ENCODE assay signal across 9 cellular contexts in the genomic region with DNA sequence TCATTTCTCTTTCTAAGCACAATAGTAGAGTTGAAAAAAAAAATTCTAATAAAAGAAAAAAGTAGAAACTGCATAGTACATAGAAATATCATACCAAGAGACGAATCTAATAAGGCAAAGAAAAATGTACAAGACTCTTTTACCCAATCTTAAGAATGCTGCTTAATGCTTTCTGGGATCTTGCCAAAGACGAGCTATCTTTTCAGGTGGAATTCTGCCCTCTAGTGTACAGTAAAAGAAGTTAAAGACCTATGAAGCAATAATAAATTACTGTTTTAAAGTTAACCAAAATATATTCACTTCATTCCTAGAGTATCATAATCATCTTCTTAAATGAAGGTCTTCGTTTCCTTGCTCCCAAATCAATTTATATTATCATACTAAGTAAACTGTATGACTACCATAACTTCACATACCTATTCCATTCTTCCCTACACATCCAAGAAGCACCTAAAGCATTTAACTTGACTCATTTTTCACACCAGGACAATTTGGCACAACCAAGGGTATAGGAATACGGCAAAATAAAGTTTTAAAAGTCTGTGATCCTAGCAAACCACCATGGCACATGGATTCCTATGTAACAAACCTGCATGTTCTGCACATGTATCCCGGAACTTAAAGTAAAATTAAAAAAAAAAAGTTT. TPM values are rescaled to one million over a fixed set of nuclear protein-coding genes. Genes with fewer than 3 reads are reported as not detected.
DNase-seq lines count a peak whose midpoint lies in the region; ATAC-seq and TF ChIP-seq lines count a peak whose summit lies in the region.
"Had no signal": no experiment of that assay in that cellular context is flagged by ENCODE, and none has a peak within 500 bp of the region (broad histone marks: within the 10 kb centered on the region; RNA-seq: fewer than 3 reads in every experiment).

No MANE protein-coding gene starts in this region.

- H3K4me3 Mint-ChIP-seq in naive thymus-derived CD4-positive, alpha-beta T cell, result no peak overlapping the region
- no peak overlapping the region for H3K4me3 Mint-ChIP-seq in stimulated activated effector memory CD8-positive, alpha-beta T cell treated with anti-CD3 and anti-CD28 coated beads, Interleukin-12 subunit alpha, Interleukin-12 subunit beta, amount 100 ng/mL, for 72 hours

- H3F3A ChIP-seq in MM.1S (ENCODE audit: insufficient read depth, low read length), result no peaks in the 10 kb centered on the region

- H3K27me3 Mint-ChIP-seq in naive thymus-derived CD4-positive, alpha-beta T cell, result peaks cover 0 to 17% (median 0%) of the 10 kb centered on the region in 5 donors

- peak; percentile 67 for ATAC-seq in naive thymus-derived CD4-positive, alpha-beta T cell
- no peak for ATAC-seq in HG02852 (IDR thresholded peaks at IDR 0.05; ENCODE audit: unreplicated experiment)
- no peak for ATAC-seq in stimulated activated effector memory CD8-positive, alpha-beta T cell treated with anti-CD3 and anti-CD28 coated beads, Interleukin-12 subunit alpha, Interleukin-12 subunit beta, amount 100 ng/mL, for 72 hours

- no peak overlapping the region for H3K27ac ChIP-seq in MM.1S (ENCODE audit: low read length)
- no peak overlapping the region for H3K27ac ChIP-seq in naive thymus-derived CD4-positive, alpha-beta T cell (ENCODE audit: low read depth, low read length)
- H3K27ac ChIP-seq: BLaER1 had no signal

- no peak overlapping the region for H3K4me2 ChIP-seq in MM.1S (ENCODE audit: low read depth, low read length)
- H3K4me2 ChIP-seq: BLaER1 had no signal

- H3K4me1 ChIP-seq in MM.1S (ENCODE audit: low read length), result peaks cover 3% of the 10 kb centered on the region; the same call in 1 of the 2 replicates
- peaks cover 4 to 14% of the 10 kb centered on the region in 2 donors for H3K4me1 ChIP-seq in naive thymus-derived CD4-positive, alpha-beta T cell (ENCODE audit: control insufficient read depth in 2 of 2, insufficient read depth in 2 of 2, low read length in 2 of 2)

- peak overlapping the region in 1 of 9 donors; percentile 59 for H3K27ac Mint-ChIP-seq in naive thymus-derived CD4-positive, alpha-beta T cell
- no peak overlapping the region for H3K27ac Mint-ChIP-seq in stimulated activated effector memory CD8-positive, alpha-beta T cell treated with anti-CD3 and anti-CD28 coated beads, Interleukin-12 subunit alpha, Interleukin-12 subunit beta, amount 100 ng/mL, for 72 hours

- no peak overlapping the region for H2AFZ ChIP-seq in MM.1S (ENCODE audit: low read length)

- no peak overlapping the region for H3K4me3 ChIP-seq in MM.1S (ENCODE audit: low read length)
- no peak overlapping the region for H3K4me3 ChIP-seq in naive thymus-derived CD4-positive, alpha-beta T cell (ENCODE audit: low read length)
- H3K4me3 ChIP-seq: BLaER1 had no signal

- no peaks in the 10 kb centered on the region for H3K36me3 ChIP-seq in MM.1S (replicated peaks; ENCODE audit: insufficient read depth, low read length)
- H3K36me3 ChIP-seq in naive thymus-derived CD4-positive, alpha-beta T cell (ENCODE audit: control insufficient read depth in 2 of 3, insufficient read depth in 3 of 3, low read length in 3 of 3), result peaks cover 0 to 7% (median 0%) of the 10 kb centered on the region in 3 experiments

- CTCF ChIA-PET in naive thymus-derived CD4-positive, alpha-beta T cell (lab: Charles Lee), result interaction anchor here (0.6 to 1.7 kb wide), 11 partner anchors 35 to 190 kb away, joined by 3 to 40 read pairs (median 4); partner anchors contain the start of gene CTRB1

- no peaks in the 10 kb centered on the region for H3K9me3 ChIP-seq in MM.1S (replicated peaks; ENCODE audit: insufficient read depth, low read length)
- no peaks in the 10 kb centered on the region for H3K9me3 ChIP-seq in naive thymus-derived CD4-positive, alpha-beta T cell (ENCODE audit: control insufficient read depth in 2 of 3, low read length in 3 of 3)
- H3K9me3 ChIP-seq: BLaER1 had no signal

- DNase-seq in DMS79 treated with DMSO at 0.1 percent for 48 hours (lab: John Stamatoyannopoulos, UW) (peak; percentile 66), DMS79 (lab: John Stamatoyannopoulos, UW) (no peak), MM.1S (peak; percentile 34), SHP77 treated with DMSO at 0.1 percent for 48 hours (lab: John Stamatoyannopoulos, UW) (peak; percentile 41), epidermal melanocyte (ENCODE audit: insufficient read length, low spot score) (peak; percentile 23)
- DNase-seq in naive thymus-derived CD4-positive, alpha-beta T cell, result peak in 7 of 9 donors; percentile 35 to 71 (median 55)
- no peak for DNase-seq in stimulated activated effector memory CD8-positive, alpha-beta T cell treated with anti-CD3 and anti-CD28 coated beads, Interleukin-12 subunit alpha, Interleukin-12 subunit beta, amount 100 ng/mL, for 72 hours (ENCODE audit: low spot score in 2 of 2)

- peaks cover 0 to 14% (median 7%) of the 10 kb centered on the region in 5 donors for H3K36me3 Mint-ChIP-seq in naive thymus-derived CD4-positive, alpha-beta T cell
- peaks cover 8% of the 10 kb centered on the region for H3K36me3 Mint-ChIP-seq in stimulated activated effector memory CD8-positive, alpha-beta T cell treated with anti-CD3 and anti-CD28 coated beads, Interleukin-12 subunit alpha, Interleukin-12 subunit beta, amount 100 ng/mL, for 72 hours

- intact Hi-C loops in naive thymus-derived CD4-positive, alpha-beta T cell (cut with micrococcal nuclease), result loop anchor here (1.0 to 10.0 kb wide), 6 partner anchors 17 to 681 kb away; partner anchors contain the start of gene MLKL (in 1 of the 2)

- H3K79me2 ChIP-seq in MM.1S (ENCODE audit: low read length), result no peaks in the 10 kb centered on the region

- peak; percentile 42; the same call in 1 of the 2 replicates for TF ChIP-seq CTCF in MM.1S (IDR thresholded peaks at IDR 0.05; ENCODE audit: low read length)

- no peaks in the 10 kb centered on the region for H3K9me3 Mint-ChIP-seq in naive thymus-derived CD4-positive, alpha-beta T cell
- H3K9me3 Mint-ChIP-seq in stimulated activated effector memory CD8-positive, alpha-beta T cell treated with anti-CD3 and anti-CD28 coated beads, Interleukin-12 subunit alpha, Interleukin-12 subunit beta, amount 100 ng/mL, for 72 hours, result no peaks in the 10 kb centered on the region

- no peaks in the 10 kb centered on the region for H3K9me2 ChIP-seq in MM.1S (replicated peaks; ENCODE audit: insufficient read depth, low read length)

- peaks cover 9 to 25% (median 20%) of the 10 kb centered on the region in 7 donors for H3K4me1 Mint-ChIP-seq in naive thymus-derived CD4-positive, alpha-beta T cell
- peaks cover 15% of the 10 kb centered on the region for H3K4me1 Mint-ChIP-seq in stimulated activated effector memory CD8-positive, alpha-beta T cell treated with anti-CD3 and anti-CD28 coated beads, Interleukin-12 subunit alpha, Interleukin-12 subunit beta, amount 100 ng/mL, for 72 hours

- H4K20me1 ChIP-seq in MM.1S (ENCODE audit: insufficient read depth, low read length), result no peaks in the 10 kb centered on the region

- no peaks in the 10 kb centered on the region for H3K27me3 ChIP-seq in MM.1S (replicated peaks; ENCODE audit: insufficient read depth, low read length)
- no peaks in the 10 kb centered on the region for H3K27me3 ChIP-seq in naive thymus-derived CD4-positive, alpha-beta T cell (ENCODE audit: control insufficient read depth in 2 of 2, insufficient read depth in 2 of 2, low read length in 2 of 2)
- H3K27me3 ChIP-seq: BLaER1 had no signal

- POLR2A ChIA-PET in naive thymus-derived CD4-positive, alpha-beta T cell (lab: Charles Lee), result interaction anchor here (1.0 to 1.4 kb wide), 2 partner anchors 18 to 186 kb away, joined by 3 to 4 read pairs; no protein-coding TSS in a partner anchor

- H3K9ac ChIP-seq in MM.1S (ENCODE audit: low read length), result no peak overlapping the region
- H3K9ac ChIP-seq: BLaER1 had no signal

RNA-seq across cellular contexts. Expression of gene CFDP1, which starts 47.7 kb away (rescaled TPM):
- 10 to 100 TPM; 34.9 to 41.4 (median 39.4) TPM for total RNA-seq in naive thymus-derived CD4-positive, alpha-beta T cell
- polyA plus RNA-seq in naive thymus-derived CD4-positive, alpha-beta T cell, result 10 to 100 TPM; 36.6 to 42.1 TPM

Comparison
In these comparisons a context has a peak if more than half of its experiments do, and no peak if none do; other contexts are left out.
1. DNase-seq: peak in DMS79 treated with DMSO at 0.1 percent for 48 hours (single experiment), MM.1S (single experiment), SHP77 treated with DMSO at 0.1 percent for 48 hours (single experiment), epidermal melanocyte (single experiment) and naive thymus-derived CD4-positive, alpha-beta T cell (7 of 9); none in DMS79 (single experiment) and stimulated activated effector memory CD8-positive, alpha-beta T cell treated with anti-CD3 and anti-CD28 coated beads, Interleukin-12 subunit alpha, Interleukin-12 subunit beta, amount 100 ng/mL, for 72 hours (0 of 2).